1 cellular context compared by ENCODE assay signal in the genomic region with DNA sequence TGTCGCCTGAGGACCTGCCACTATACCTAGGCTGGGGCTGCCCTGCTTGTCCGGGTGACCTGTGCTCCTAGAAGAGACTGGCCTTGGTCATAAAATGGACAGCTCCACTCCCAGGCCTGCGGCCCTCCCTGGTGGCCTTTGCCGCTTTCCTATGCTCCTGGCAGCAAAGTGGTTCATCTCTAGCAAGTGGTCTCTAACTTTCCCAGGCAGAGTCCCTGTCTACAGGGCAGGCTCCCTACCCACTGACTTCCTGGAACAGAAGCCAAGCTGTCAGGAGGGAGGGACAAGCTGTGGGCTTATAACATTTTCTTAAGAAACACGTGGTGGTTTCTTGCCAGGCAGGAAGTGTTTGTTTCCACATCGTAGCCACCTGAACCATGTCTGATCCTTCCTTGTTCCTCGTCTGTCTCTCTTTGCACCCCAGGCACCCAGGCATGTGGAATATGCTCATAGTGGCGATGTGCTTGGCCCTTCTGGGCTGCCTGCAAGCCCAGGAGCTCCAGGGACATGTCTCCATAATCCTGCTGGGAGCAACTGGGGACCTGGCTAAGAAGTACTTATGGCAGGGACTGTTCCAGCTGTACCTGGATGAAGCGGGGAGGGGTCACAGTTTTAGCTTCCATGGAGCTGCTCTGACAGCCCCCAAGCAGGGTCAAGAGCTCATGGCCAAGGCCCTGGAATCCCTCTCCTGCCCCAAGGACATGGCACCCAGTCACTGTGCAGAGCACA.
TF ChIP-seq lines count a peak whose summit lies in the region.

No MANE protein-coding gene starts in this region.

TF ChIP-seq in K562, 482 proteins besides CTCF, POLR2A, EP300 and RAD21:
- TF ChIP-seq KDM1A (IDR thresholded peaks at IDR 0.05) (no peak), ZSCAN32 (CRISPR knock-in tag; IDR thresholded peaks at IDR 0.05) (no peak), PHB (CRISPR knock-in tag; IDR thresholded peaks at IDR 0.05) (no peak), RNF219 (CRISPR knock-in tag; IDR thresholded peaks at IDR 0.05) (no peak)
